In genomic region chr21:34651032-34651431, GRCh38 we compare ENCODE assay signal across 28 cellular contexts.
"Had no signal": no experiment of that assay in that cellular context is flagged by ENCODE, and none has a peak within 500 bp of the region (broad histone marks: within the 10 kb centered on the region; RNA-seq: fewer than 3 reads in every experiment).

No MANE protein-coding gene starts in this region.

- H3K27me3 ChIP-seq: pancreas, right lobe of liver, thyroid gland, upper lobe of right lung, vagina had no signal

- H3K4me3 ChIP-seq: pancreas, psoas muscle, right lobe of liver, sigmoid colon, stomach, thoracic aorta, thyroid gland, tibial nerve, upper lobe of right lung, vagina had no signal

- ATAC-seq: naive thymus-derived CD8-positive, alpha-beta T cell; natural killer cell treated with Interleukin-12 subunit alpha and Interleukin-12 subunit beta and Interleukin-15 and Interleukin-18, amount 100 ng/mL, for 72 hours; pancreas; psoas muscle; right cardiac atrium; right lobe of liver; stimulated activated effector memory CD8-positive, alpha-beta T cell treated with anti-CD3 and anti-CD28 coated beads, Interleukin-12 subunit alpha, Interleukin-12 subunit beta, amount 100 ng/mL, for 72 hours; stimulated activated naive B cell treated with anti-CD40 and anti-IgM and Interleukin-4, amounts not matched to agents 10 μg/mL and 1 μg/mL and 100 μg/mL, for 72 hours; upper lobe of right lung had no signal

- H3K4me3 Mint-ChIP-seq: naive thymus-derived CD8-positive, alpha-beta T cell; natural killer cell treated with Interleukin-12 subunit alpha and Interleukin-12 subunit beta and Interleukin-15 and Interleukin-18, amount 100 ng/mL, for 72 hours; nephron progenitor cell; neural crest cell; stimulated activated effector memory CD8-positive, alpha-beta T cell treated with anti-CD3 and anti-CD28 coated beads, Interleukin-12 subunit alpha, Interleukin-12 subunit beta, amount 100 ng/mL, for 72 hours; stimulated activated naive B cell treated with anti-CD40 and anti-IgM and Interleukin-4, amounts not matched to agents 10 μg/mL and 1 μg/mL and 100 μg/mL, for 72 hours; stimulated activated naive CD8-positive, alpha-beta T cell treated with anti-CD3 and anti-CD28 coated beads, Interleukin-15, Interleukin-2, amounts not matched to agents 100 ng/mL and 50 ng/mL, for 24 hours had no signal

- H3K27ac ChIP-seq: neutrophil, pancreas, psoas muscle, right lobe of liver, sigmoid colon, thoracic aorta, thyroid gland, tibial nerve, upper lobe of right lung, vagina had no signal

- H3K4me1 ChIP-seq: pancreas, psoas muscle, sigmoid colon, thyroid gland, tibial nerve, upper lobe of right lung, vagina had no signal

- H3K36me3 ChIP-seq: neutrophil, pancreas, right lobe of liver, sigmoid colon, stomach, thoracic aorta, thyroid gland, tibial nerve, upper lobe of right lung, vagina had no signal

- H3K36me3 Mint-ChIP-seq: natural killer cell treated with Interleukin-12 subunit alpha and Interleukin-12 subunit beta and Interleukin-15 and Interleukin-18, amount 100 ng/mL, for 72 hours; stimulated activated effector memory CD8-positive, alpha-beta T cell treated with anti-CD3 and anti-CD28 coated beads, Interleukin-12 subunit alpha, Interleukin-12 subunit beta, amount 100 ng/mL, for 72 hours had no signal

- DNase-seq: naive thymus-derived CD8-positive, alpha-beta T cell; nephron progenitor cell; nucleus accumbens; pancreas; psoas muscle; right cardiac atrium; right lobe of liver; sigmoid colon; small intestine; stimulated activated CD4-positive, alpha-beta T cell treated with anti-CD3 and anti-CD28 coated beads, Interleukin-15, amount 100 ng/mL, for 24 hours; stimulated activated CD4-positive, alpha-beta T cell treated with anti-CD3 and anti-CD28 coated beads, Interleukin-2, amount 100 ng/mL, for 24 hours; stimulated activated CD4-positive, alpha-beta T cell treated with anti-CD3 and anti-CD28 coated beads, Interleukin-2, amount 100 ng/mL, for 48 hours; stimulated activated CD4-positive, alpha-beta T cell treated with anti-CD3 and anti-CD28 coated beads, Interleukin-4, amount 100 ng/mL, for 24 hours; stimulated activated naive B cell treated with anti-CD40 and anti-IgM and Interleukin-4, amounts not matched to agents 10 μg/mL and 1 μg/mL and 100 μg/mL, for 72 hours; stimulated activated naive CD4-positive, alpha-beta T cell treated with Interleukin-2 at 50 U/mL for 16 hours; stomach; thyroid gland; trophoblast cell; upper lobe of right lung had no signal

- H3K9me3 Mint-ChIP-seq: natural killer cell treated with Interleukin-12 subunit alpha and Interleukin-12 subunit beta and Interleukin-15 and Interleukin-18, amount 100 ng/mL, for 72 hours; stimulated activated effector memory CD8-positive, alpha-beta T cell treated with anti-CD3 and anti-CD28 coated beads, Interleukin-12 subunit alpha, Interleukin-12 subunit beta, amount 100 ng/mL, for 72 hours had no signal

- H3K27ac Mint-ChIP-seq: naive thymus-derived CD8-positive, alpha-beta T cell; natural killer cell treated with Interleukin-12 subunit alpha and Interleukin-12 subunit beta and Interleukin-15 and Interleukin-18, amount 100 ng/mL, for 72 hours; nephron progenitor cell; stimulated activated effector memory CD8-positive, alpha-beta T cell treated with anti-CD3 and anti-CD28 coated beads, Interleukin-12 subunit alpha, Interleukin-12 subunit beta, amount 100 ng/mL, for 72 hours; stimulated activated naive B cell treated with anti-CD40 and anti-IgM and Interleukin-4, amounts not matched to agents 10 μg/mL and 1 μg/mL and 100 μg/mL, for 72 hours; stimulated activated naive CD8-positive, alpha-beta T cell treated with anti-CD3 and anti-CD28 coated beads, Interleukin-15, Interleukin-2, amounts not matched to agents 100 ng/mL and 50 ng/mL, for 24 hours had no signal

- FAIRE-seq: pancreas, small intestine, urothelium cell line had no signal

- H3K9me3 ChIP-seq: neutrophil, pancreas, right lobe of liver, thoracic aorta, thyroid gland, upper lobe of right lung, vagina had no signal
